8 cellular contexts compared by ENCODE assay signal in genomic region chr14:100064609-100065160, GRCh38. TPM values are rescaled to one million over a fixed set of nuclear protein-coding genes. Genes with fewer than 3 reads are reported as not detected.
DNase-seq lines count a peak whose midpoint lies in the region; ATAC-seq, FAIRE-seq and TF ChIP-seq lines count a peak whose summit lies in the region.
"Not testable (repeated sequence)": the region's sequence is repeated elsewhere in the genome, so short reads cannot be mapped to it uniquely, and the experiment has no call there.

No MANE protein-coding gene starts in this region.

- not testable (repeated sequence) for H3K4me3 ChIP-seq in A549, skin epidermis
- H3K4me3 ChIP-seq in Jurkat, Clone E6-1 (ENCODE audit: low read length), result peak overlapping the region; percentile 72

- not testable (repeated sequence) for H3K4me1 ChIP-seq in A549

- POLR2A ChIA-PET in A549 (lab: Yijun Ruan, JAX), result not testable (repeated sequence)

- not testable (repeated sequence) for TF ChIP-seq EP300 in A549 (IDR thresholded peaks at IDR 0.05)

- H3K27me3 ChIP-seq in layer of hippocampus (ENCODE audit: control insufficient read depth, insufficient read depth, low read length), result not testable (repeated sequence)

- FAIRE-seq in A549 (lab: Jason Lieb, UNC), result not testable (repeated sequence)

- H3K9me3 ChIP-seq in A549, result not testable (repeated sequence)

- DNase-seq in A549 (ENCODE audit: low read depth in 1 of 2, low spot score in 1 of 2); Jurkat, Clone E6-1 (ENCODE audit: low read depth, low spot score): not testable (repeated sequence)

- not testable (repeated sequence) for TF ChIP-seq RAD21 in A549 (conservative IDR thresholded peaks at IDR 0.05 in 1 of 2, IDR thresholded peaks at IDR 0.05 in 1 of 2)

- not testable (repeated sequence) for H3K27me3 Mint-ChIP-seq in activated naive CD4-positive, alpha-beta T cell treated with anti-CD3 and anti-CD28 coated beads, Interleukin-2, amount 50 U/mL, for 24 hours

- WGBS in A549 (ENCODE audit: missing lambda C conversion rate), result 86% methylated on average over 11 of the region's 11 CpGs

- CTCF ChIA-PET in A549 (lab: Yijun Ruan, JAX), result interaction anchor here (0.6 to 3.5 kb wide), 4 partner anchors 8 to 75 kb away, joined by 3 to 17 read pairs (median 4); no protein-coding TSS in a partner anchor

- not testable (repeated sequence) for H3K36me3 Mint-ChIP-seq in activated naive CD4-positive, alpha-beta T cell treated with anti-CD3 and anti-CD28 coated beads, Interleukin-2, amount 50 U/mL, for 24 hours

- H3K27ac ChIP-seq in A549, result not testable (repeated sequence)
- H3K27ac ChIP-seq in VCaP (peak overlapping the region; percentile 24; the same call in 1 of the 2 replicates), layer of hippocampus (ENCODE audit: low read depth, low read length) (peak overlapping the region; percentile 21), skin epidermis (peak overlapping the region in 15 of 21 experiments; percentile 18 to 94 (median 80))

- not testable (repeated sequence) for H3K4me2 ChIP-seq in A549

- H3K4me3 Mint-ChIP-seq in activated naive CD4-positive, alpha-beta T cell treated with anti-CD3 and anti-CD28 coated beads, Interleukin-2, amount 50 U/mL, for 24 hours, result peak overlapping the region; percentile 90

- peaks cover 80% of the 10 kb centered on the region for H3K4me1 Mint-ChIP-seq in activated naive CD4-positive, alpha-beta T cell treated with anti-CD3 and anti-CD28 coated beads, Interleukin-2, amount 50 U/mL, for 24 hours

- H3K9me3 Mint-ChIP-seq in activated naive CD4-positive, alpha-beta T cell treated with anti-CD3 and anti-CD28 coated beads, Interleukin-2, amount 50 U/mL, for 24 hours, result not testable (repeated sequence)

- TF ChIP-seq CTCF in A549 (IDR thresholded peaks at IDR 0.05); VCaP (conservative IDR thresholded peaks at IDR 0.05): not testable (repeated sequence)

- ATAC-seq in A549, result not testable (repeated sequence)
- ATAC-seq in GM18519 (IDR thresholded peaks at IDR 0.05; ENCODE audit: low FRiP score, unreplicated experiment), result peak; percentile 1
- ATAC-seq in HG02852 (IDR thresholded peaks at IDR 0.05; ENCODE audit: unreplicated experiment), result peak; percentile 8

- H3K27ac Mint-ChIP-seq in activated naive CD4-positive, alpha-beta T cell treated with anti-CD3 and anti-CD28 coated beads, Interleukin-2, amount 50 U/mL, for 24 hours, result peak overlapping the region; percentile 99

- TF ChIP-seq POLR2A in A549 (IDR thresholded peaks at IDR 0.05; ENCODE audit: low read length), result not testable (repeated sequence)

TF ChIP-seq in A549, 52 proteins besides CTCF, POLR2A, EP300 and RAD21:
- peak; percentile 5 for TF ChIP-seq MAFK (IDR thresholded peaks at IDR 0.05; ENCODE audit: partially characterized antibody)

RNA-seq across cellular contexts. Expression of gene EVL, which starts 0.5 kb away (rescaled TPM):
- polyA plus RNA-seq in A549 (2011; rRNA removed) (14.8 and 17.0 TPM in 2 replicates), A549 (2017; fragmentation: RNase III; extraction: RNeasy Plus Mini Kit Qiagen cat#74134 plus additional on column Dnase treatment) (30.1 to 32.9 TPM (median 30.6 TPM) in 3 replicates)
- 22.7 and 24.5 TPM in 2 replicates for polyA plus RNA-seq in A549 (2012; cell fraction: cytosol; rRNA removed)
- polyA plus RNA-seq in A549 (2012; cell fraction: nucleus; rRNA removed), result 86.6 and 98.4 TPM in 2 replicates
- polyA minus RNA-seq in A549 (2011; rRNA and poly(A)+ RNA removed), result 19.2 and 21.8 TPM in 2 replicates
- 261 TPM for polyA plus RNA-seq in Jurkat, Clone E6-1 (2012; ENCODE audit: insufficient read depth, insufficient read length)
